ENCODE assay signal across 1 cellular context in the genomic region with DNA sequence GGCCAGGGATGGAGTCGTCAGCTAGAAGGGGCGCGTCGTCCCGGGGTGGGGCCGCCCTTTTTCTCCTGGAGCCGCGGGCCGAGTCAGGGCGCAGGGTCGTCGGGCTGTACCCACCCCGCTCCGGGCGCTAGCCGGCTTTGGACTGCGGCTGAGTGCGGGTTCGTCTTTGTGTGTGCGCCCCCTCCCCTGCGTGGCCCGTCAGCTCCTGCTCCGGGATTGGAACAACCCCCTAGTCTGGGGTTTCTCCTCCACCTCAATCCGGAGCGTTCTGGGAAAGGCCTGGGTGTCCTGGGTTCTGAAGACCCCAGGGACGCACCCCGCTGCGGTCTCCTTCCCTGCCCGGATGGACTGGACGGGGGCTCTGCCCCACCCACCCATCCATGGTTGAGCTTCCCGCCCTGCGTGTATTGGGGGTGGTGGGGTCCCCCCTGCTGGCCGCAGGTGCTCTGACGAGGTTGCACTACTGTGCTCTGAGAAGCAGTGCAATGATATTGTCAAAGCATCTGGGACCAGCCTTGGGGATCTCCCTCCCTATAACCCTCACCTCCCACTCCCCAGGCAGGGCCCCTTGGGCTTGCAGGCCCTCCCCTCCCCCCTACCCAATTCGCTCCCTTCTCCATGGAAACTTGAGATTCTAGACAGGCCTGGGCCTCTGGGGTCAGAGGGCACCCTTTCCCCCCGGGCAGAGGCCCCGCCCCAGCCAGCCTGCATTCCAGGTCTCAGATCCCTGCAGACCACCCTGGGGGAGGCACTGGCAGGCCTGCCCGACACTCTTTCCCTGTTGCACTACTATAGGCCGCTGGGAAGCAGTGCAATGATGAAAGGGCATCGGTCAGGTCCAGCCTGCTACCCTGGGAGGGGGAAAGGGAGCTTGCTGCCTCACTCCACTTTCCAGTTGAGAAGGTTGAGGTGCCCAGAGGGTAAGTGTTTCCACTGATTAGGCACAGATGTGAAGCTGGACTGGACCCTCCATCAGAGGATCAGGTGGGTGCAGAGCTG.
TF ChIP-seq lines count a peak whose summit lies in the region.

No MANE protein-coding gene starts in this region.

TF ChIP-seq in endothelial cell of umbilical vein, 7 proteins besides CTCF, POLR2A, EP300 and RAD21:
- TF ChIP-seq POLR2AphosphoS5 (IDR thresholded peaks at IDR 0.05; ENCODE audit: insufficient read depth, low read depth, low read length), result no peak
- no peak for TF ChIP-seq MAX (IDR thresholded peaks at IDR 0.05; ENCODE audit: insufficient read depth, insufficient read length)
- TF ChIP-seq MYC (IDR thresholded peaks at IDR 0.05; ENCODE audit: low read depth, low read length), result no peak
- no peak for TF ChIP-seq FOS (IDR thresholded peaks at IDR 0.05; ENCODE audit: borderline replicate concordance, insufficient read depth, low read length)
- no peak for TF ChIP-seq EZH2 (IDR thresholded peaks at IDR 0.05; ENCODE audit: borderline replicate concordance, low read depth, low read length, severe bottlenecking)
- TF ChIP-seq JUN (IDR thresholded peaks at IDR 0.05; ENCODE audit: borderline replicate concordance, insufficient read depth, insufficient read length, low read depth), result no peak
- TF ChIP-seq GATA2 (IDR thresholded peaks at IDR 0.05; ENCODE audit: insufficient read depth, insufficient read length, low read depth, low read length), result no peak
